In genomic region chr9:35604578-35605335, GRCh38 we compare ENCODE assay signal across 8 cellular contexts. TPM values are rescaled to one million over a fixed set of nuclear protein-coding genes. Genes with fewer than 3 reads are reported as not detected.
A peak's percentile ranks its signal among the peaks of the same experiment; 100 is the strongest.
DNase-seq lines count a peak whose midpoint lies in the region; ATAC-seq and TF ChIP-seq lines count a peak whose summit lies in the region.

Gene TESK1 (plus strand): TSS chr9:35605262. CDS start chr9:35605620, 358 bp downstream.

- no peaks in the 10 kb centered on the region for H3K4me1 ChIP-seq in BE2C

- H3K27me3 ChIP-seq in BE2C, result no peaks in the 10 kb centered on the region

- peak; percentile 53 for ATAC-seq in GM19324 (IDR thresholded peaks at IDR 0.05; ENCODE audit: low FRiP score, unreplicated experiment)
- peak; percentile 47 for ATAC-seq in HG03460 (IDR thresholded peaks at IDR 0.05; ENCODE audit: unreplicated experiment)

- DNase-seq in BE2C, result peak; percentile 80
- DNase-seq in NOMO-1 treated with DMSO at 0.1 percent for 48 hours (lab: John Stamatoyannopoulos, UW; ENCODE audit: unreplicated experiment), result peak; percentile 60
- peak; percentile 75 for DNase-seq in activated T-cell treated with anti-CD3 and anti-CD28 coated beads for 1 hour (ENCODE audit: low read depth)
- DNase-seq in epithelial cell of esophagus (ENCODE audit: low read depth), result peak; percentile 83
- peak; percentile 21 for DNase-seq in middle frontal gyrus (ENCODE audit: extremely low spot score, low spot score)
- peak; percentile 80 to 81 for DNase-seq in stimulated activated CD8-positive, alpha-beta memory T cell treated with anti-CD3 and anti-CD28 coated beads, Interleukin-15, amount 100 ng/mL, for 48 hours (ENCODE audit: low read depth in 2 of 2)

- no peaks in the 10 kb centered on the region for H3K9me3 ChIP-seq in BE2C

- no peak for TF ChIP-seq CTCF in BE2C (IDR thresholded peaks at IDR 0.05; ENCODE audit: low read depth, low read length)
- TF ChIP-seq CTCF in epithelial cell of esophagus (IDR thresholded peaks at IDR 0.05; ENCODE audit: insufficient read depth, low read depth, low read length, missing control alignments), result no peak

- H3K36me3 ChIP-seq in BE2C, result no peaks in the 10 kb centered on the region

- H3K4me3 ChIP-seq in BE2C (ENCODE audit: low read depth, low read length) (peak within 1 kb of the TSS; percentile 70), epithelial cell of esophagus (ENCODE audit: low read length) (peak within 1 kb of the TSS; percentile 82)

RNA-seq across cellular contexts. Expression of gene TESK1, which starts in this region (rescaled TPM):
- 17.5 TPM for polyA plus RNA-seq in BE2C (2012; ENCODE audit: insufficient read depth, insufficient read length, low read depth)

Comparison
In these comparisons a context has a peak if more than half of its experiments do, and no peak if none do; other contexts are left out.
1. Peak in every context shown above with its lines: DNase-seq, ATAC-seq and H3K4me3 ChIP-seq.
2. DNase-seq: peak in every context shown above with its lines; median percentile 83 in epithelial cell of esophagus; 80 in stimulated activated CD8-positive, alpha-beta memory T cell treated with anti-CD3 and anti-CD28 coated beads, Interleukin-15, amount 100 ng/mL, for 48 hours; 80 in BE2C; 75 in activated T-cell treated with anti-CD3 and anti-CD28 coated beads for 1 hour; 60 in NOMO-1 treated with DMSO at 0.1 percent for 48 hours; 21 in middle frontal gyrus.